In the genomic region with DNA sequence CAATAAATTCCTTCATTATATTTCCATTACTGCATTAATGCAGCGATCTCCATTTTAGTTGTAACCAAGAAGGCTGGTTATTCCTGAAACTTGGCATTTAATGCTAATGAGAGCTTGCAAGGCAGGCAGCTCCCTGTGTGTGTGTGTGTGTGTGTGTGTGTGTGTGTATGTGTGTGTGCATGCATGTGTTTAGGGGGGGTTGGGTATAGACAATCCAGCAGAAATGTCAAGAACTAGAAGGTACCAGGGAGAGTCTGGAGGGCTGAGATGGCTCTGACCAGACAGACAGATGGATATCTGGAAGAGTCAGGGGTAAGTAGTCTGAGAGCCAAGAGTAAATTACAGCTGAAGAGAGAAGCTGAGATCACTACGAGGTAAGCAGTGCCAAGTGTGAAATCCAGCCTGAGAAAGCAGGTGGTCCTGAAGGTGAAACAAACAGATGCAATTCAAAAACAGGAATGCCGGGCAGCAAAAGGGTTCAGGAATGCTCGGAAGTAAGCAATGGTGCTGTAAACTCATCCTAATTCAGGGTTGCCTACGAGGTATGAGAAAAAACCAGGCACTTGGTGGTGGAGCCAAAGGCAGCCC, we compare ENCODE assay signal across 25 cellular contexts.
"Had no signal": no experiment of that assay in that cellular context is flagged by ENCODE, and none has a peak within 500 bp of the region (broad histone marks: within the 10 kb centered on the region; RNA-seq: fewer than 3 reads in every experiment).

No MANE protein-coding gene starts in this region.

- DNase-seq: activated CD4-positive, alpha-beta T cell treated with anti-CD3 and anti-CD28 coated beads for 36 hours; activated CD4-positive, CD25-positive, alpha-beta regulatory T cell; activated naive CD4-positive, alpha-beta T cell; activated T-cell treated with anti-CD3 and anti-CD28 coated beads for 4 hours; activated T-cell treated with anti-CD3 and anti-CD28 coated beads, Interleukin-2, amount 50 U/mL, for 72 hours; anterior cingulate cortex; colonic mucosa; effector CD8-positive, alpha-beta T cell; esophagus squamous epithelium; foreskin melanocyte; left lung; lower lobe of right lung; mesenchymal stem cell; naive thymus-derived CD8-positive, alpha-beta T cell; occipital lobe; psoas muscle; stimulated activated CD4-positive, alpha-beta T cell treated with anti-CD3 and anti-CD28 coated beads, Interleukin-15, amount 100 ng/mL, for 24 hours; stimulated activated CD4-positive, alpha-beta T cell treated with anti-CD3 and anti-CD28 coated beads, Interleukin-2, amount 100 ng/mL, for 24 hours; stimulated activated naive CD4-positive, alpha-beta T cell; tibial artery; upper lobe of right lung had no signal

- H3K9ac ChIP-seq: neural progenitor cell, parathyroid adenoma had no signal

- H2AFZ ChIP-seq: neural progenitor cell, parathyroid adenoma had no signal

- H3K36me3 ChIP-seq: colonic mucosa, esophagus squamous epithelium, left lung, lower lobe of right lung, neural progenitor cell, suprapubic skin, tibial artery, upper lobe of right lung had no signal

- H3K4me2 ChIP-seq: neural progenitor cell had no signal

- H3K4me1 ChIP-seq: colonic mucosa, left lung, lower lobe of right lung, neural progenitor cell, parathyroid adenoma, psoas muscle, suprapubic skin, tibial artery, upper lobe of right lung had no signal

- H3K4me3 ChIP-seq: colonic mucosa, esophagus squamous epithelium, left lung, lower lobe of right lung, neural progenitor cell, psoas muscle, suprapubic skin, tibial artery, upper lobe of right lung had no signal

- H3K27me3 ChIP-seq: colonic mucosa, neural progenitor cell, upper lobe of right lung had no signal

- H3K27ac ChIP-seq: colonic mucosa, epithelial cell of prostate, esophagus squamous epithelium, left lung, lower lobe of right lung, neural progenitor cell, parathyroid adenoma, psoas muscle, suprapubic skin, tibial artery, upper lobe of right lung had no signal

- H3K9me3 ChIP-seq: colonic mucosa, esophagus squamous epithelium, left lung, lower lobe of right lung, psoas muscle, suprapubic skin, tibial artery, upper lobe of right lung had no signal

- H3K79me2 ChIP-seq: parathyroid adenoma had no signal
